8 cellular contexts compared by ENCODE assay signal in genomic region chr16:67456383-67457140, GRCh38.
DNase-seq lines count a peak whose midpoint lies in the region; ATAC-seq and TF ChIP-seq lines count a peak whose summit lies in the region.

No MANE protein-coding gene starts in this region.

- H3K79me2 ChIP-seq in Loucy (ENCODE audit: insufficient read depth, low read length), result no peaks in the 10 kb centered on the region

- H3K9ac ChIP-seq in Loucy (ENCODE audit: low read depth, low read length, poor library complexity, severe bottlenecking) (no peak overlapping the region), duodenal mucosa (ENCODE audit: low read depth in 1 of 2, low read length in 2 of 2) (peak overlapping the region; percentile 39 to 54), mucosa of stomach (ENCODE audit: low read length) (peak overlapping the region; percentile 65)

- H3K27ac ChIP-seq in duodenal mucosa (ENCODE audit: low read depth, low read length), result peak overlapping the region; percentile 47

- TF ChIP-seq CTCF in AG09309 (IDR thresholded peaks at IDR 0.05; ENCODE audit: control insufficient read depth, insufficient read depth, low read depth, low read length, missing control alignments) (peak; percentile 66), Loucy (conservative IDR thresholded peaks at IDR 0.05; ENCODE audit: low read length) (peak; percentile 40), GM20000 (IDR thresholded peaks at IDR 0.05; ENCODE audit: extremely low read depth, missing control alignments) (no peak)

- H3K9me3 ChIP-seq in Loucy (ENCODE audit: insufficient read depth, low read depth, low read length) (no peaks in the 10 kb centered on the region), duodenal mucosa (ENCODE audit: control insufficient read depth in 1 of 2, low read length in 2 of 2) (no peaks in the 10 kb centered on the region), mucosa of stomach (ENCODE audit: control insufficient read depth, low read length) (no peaks in the 10 kb centered on the region)

- H3K27me3 ChIP-seq in Loucy (ENCODE audit: insufficient read depth, low read length, poor library complexity, severe bottlenecking) (no peaks in the 10 kb centered on the region), duodenal mucosa (ENCODE audit: control insufficient read depth in 1 of 2, insufficient read depth in 2 of 2, low read length in 2 of 2) (no peaks in the 10 kb centered on the region), mucosa of stomach (ENCODE audit: control insufficient read depth, insufficient read depth, low read length) (no peaks in the 10 kb centered on the region)

- H3F3A ChIP-seq in Loucy (ENCODE audit: low read depth), result no peaks in the 10 kb centered on the region

- no peaks in the 10 kb centered on the region for H3K4me1 ChIP-seq in Loucy (ENCODE audit: insufficient read depth, low read length, poor library complexity, severe bottlenecking)
- peaks cover 85 to 93% of the 10 kb centered on the region in 2 donors for H3K4me1 ChIP-seq in duodenal mucosa (ENCODE audit: control insufficient read depth in 1 of 2, insufficient read depth in 2 of 2, low read length in 2 of 2)
- H3K4me1 ChIP-seq in mucosa of stomach (ENCODE audit: control insufficient read depth, insufficient read depth, low read length), result peaks cover 80% of the 10 kb centered on the region

- H3K4me2 ChIP-seq in Loucy (ENCODE audit: low read depth, low read length, poor library complexity, severe bottlenecking), result no peak overlapping the region

- no peaks in the 10 kb centered on the region for H3K9me2 ChIP-seq in Loucy (replicated peaks; ENCODE audit: low read depth, low read length)

- no peak overlapping the region for H3K4me3 ChIP-seq in AG09309 (ENCODE audit: control insufficient read depth, low read depth, low read length)
- no peak overlapping the region for H3K4me3 ChIP-seq in Loucy (ENCODE audit: low read length, poor library complexity, severe bottlenecking)
- peak overlapping the region in 1 of 2 donors; percentile 62 for H3K4me3 ChIP-seq in duodenal mucosa (ENCODE audit: low read depth in 1 of 2, low read length in 2 of 2)
- H3K4me3 ChIP-seq in mucosa of stomach (ENCODE audit: low read length), result no peak overlapping the region

- H2AFZ ChIP-seq in Loucy (ENCODE audit: low read length), result no peak overlapping the region

- DNase-seq in AG09309 (ENCODE audit: low read depth) (peak; percentile 17), NCI-H2081 treated with DMSO at 0.1 percent for 48 hours (lab: John Stamatoyannopoulos, UW) (no peak), GM20000 (ENCODE audit: low spot score) (no peak)

- no peak for ATAC-seq in GM21526 (IDR thresholded peaks at IDR 0.05; ENCODE audit: low FRiP score, unreplicated experiment)
- ATAC-seq in GM21737 (IDR thresholded peaks at IDR 0.05; ENCODE audit: unreplicated experiment), result no peak

- H4K20me1 ChIP-seq in Loucy (ENCODE audit: insufficient read depth, low read length, poor library complexity, severe bottlenecking), result no peaks in the 10 kb centered on the region

- peaks cover 7% of the 10 kb centered on the region; the same call in 1 of the 2 replicates for H3K36me3 ChIP-seq in Loucy (ENCODE audit: insufficient read depth, low read length)
- peaks cover 7 to 20% of the 10 kb centered on the region in 2 donors for H3K36me3 ChIP-seq in duodenal mucosa (ENCODE audit: control insufficient read depth in 1 of 2, insufficient read depth in 2 of 2, low read length in 2 of 2)
- no peaks in the 10 kb centered on the region for H3K36me3 ChIP-seq in mucosa of stomach (ENCODE audit: control insufficient read depth, insufficient read depth, low read length)
